ENCODE assay signal across 8 cellular contexts in genomic region chr2:169365093-169365483, GRCh38. TPM values are rescaled to one million over a fixed set of nuclear protein-coding genes. Genes with fewer than 3 reads are reported as not detected.
DNase-seq lines count a peak whose midpoint lies in the region; ATAC-seq and TF ChIP-seq lines count a peak whose summit lies in the region.

No MANE protein-coding gene starts in this region.

- H3K4me1 ChIP-seq in DND-41 (ENCODE audit: insufficient read depth, low read length), result peaks cover 19% of the 10 kb centered on the region
- peaks cover 5% of the 10 kb centered on the region; the same call in 1 of the 2 replicates for H3K4me1 ChIP-seq in IMR-90 (ENCODE audit: control insufficient read depth, insufficient read depth, low read length)
- peaks cover 2% of the 10 kb centered on the region for H3K4me1 ChIP-seq in rectal smooth muscle tissue (ENCODE audit: control insufficient read depth, insufficient read depth, low read length)

- no peak overlapping the region for H4K5ac ChIP-seq in IMR-90 (ENCODE audit: low read depth, low read length)

- no peak overlapping the region for H3K23ac ChIP-seq in IMR-90 (ENCODE audit: low read depth, low read length)

- H3K79me2 ChIP-seq in DND-41 (ENCODE audit: insufficient read depth, low read length), result no peaks in the 10 kb centered on the region

- H3K56ac ChIP-seq in IMR-90 (ENCODE audit: extremely low read depth, insufficient read depth, low read length), result no peak overlapping the region

- H3K4ac ChIP-seq in IMR-90 (ENCODE audit: low read depth, low read length), result no peak overlapping the region

- H4K91ac ChIP-seq in IMR-90 (ENCODE audit: insufficient read depth, low read depth, low read length), result no peak overlapping the region

- no peak overlapping the region for H3K14ac ChIP-seq in IMR-90 (replicated peaks; ENCODE audit: low read depth, low read length)

- no peak overlapping the region for H3K27ac ChIP-seq in DND-41 (ENCODE audit: low read length)
- no peak overlapping the region for H3K27ac ChIP-seq in IMR-90 (ENCODE audit: insufficient read depth, low read length)
- H3K27ac ChIP-seq in dorsolateral prefrontal cortex, result peak overlapping the region in 20 of 59 donors; percentile 4 to 75 (median 54)
- H3K27ac ChIP-seq in rectal smooth muscle tissue (ENCODE audit: low read depth, low read length), result no peak overlapping the region

- peak; percentile 76 for ATAC-seq in DND-41 (ENCODE audit: insufficient read depth, low read depth)
- ATAC-seq in GM21360 (IDR thresholded peaks at IDR 0.05; ENCODE audit: unreplicated experiment), result peak; percentile 54
- ATAC-seq in IMR-90 (ENCODE audit: low read depth), result no peak
- ATAC-seq in sciatic nerve, result no peak

- peak overlapping the region; percentile 37 for H3K9ac ChIP-seq in DND-41 (ENCODE audit: low read depth, low read length)
- H3K9ac ChIP-seq in IMR-90 (ENCODE audit: low read depth, low read length), result no peak overlapping the region
- no peak overlapping the region for H3K9ac ChIP-seq in rectal smooth muscle tissue (ENCODE audit: low read length)

- TF ChIP-seq POLR2A in IMR-90 (IDR thresholded peaks at IDR 0.05; ENCODE audit: low read depth, low read length), result no peak

- no CpG with 5 or more reads among the region's 1 CpG for WGBS in IMR-90 (ENCODE audit: extremely low coverage in 2 of 2, insufficient read length in 1 of 2), 2 experiments

- TF ChIP-seq CTCF in DND-41 (IDR thresholded peaks at IDR 0.05; ENCODE audit: borderline replicate concordance, extremely low read depth, low read length, poor library complexity, severe bottlenecking) (no peak), IMR-90 (conservative IDR thresholded peaks at IDR 0.05; ENCODE audit: low read depth, low read length) (no peak), dorsolateral prefrontal cortex (IDR thresholded peaks at IDR 0.05 in 54 of 56, conservative IDR thresholded peaks at IDR 0.05 in 2 of 56; ENCODE audit: low read depth in 1 of 56, partially characterized antibody in 56 of 56) (no peak)

- H2AFZ ChIP-seq in DND-41 (ENCODE audit: low read depth, low read length) (peak overlapping the region; percentile 93), IMR-90 (replicated peaks; ENCODE audit: low read length, poor library complexity) (no peak overlapping the region)

- in situ Hi-C loops in IMR-90 (cut with MboI; ENCODE audit: low sequenced_read_pairs), result no loop called here

- H3K4me3 ChIP-seq in DND-41 (ENCODE audit: low read depth in 1 of 2, low read length in 2 of 2) (peak overlapping the region; percentile 22 to 65; a peak in 3 of 4 replicates), IMR-90 (ENCODE audit: insufficient read depth, low read depth, low read length) (peak overlapping the region; percentile 38; the same call in 1 of the 2 replicates), dorsolateral prefrontal cortex (peak overlapping the region in 55 of 59 donors; percentile 30 to 88 (median 75)), rectal smooth muscle tissue (ENCODE audit: low read length) (peak overlapping the region; percentile 76)

- dilution Hi-C loops in IMR-90 (cut with HindIII; ENCODE audit: low sequenced_read_pairs, unreplicated experiment), result no loop called here

- TF ChIP-seq RAD21 in IMR-90 (IDR thresholded peaks at IDR 0.05; ENCODE audit: low read length), result no peak

- H3K27me3 ChIP-seq in DND-41 (ENCODE audit: insufficient read depth, low read length, poor library complexity), result peaks cover 13% of the 10 kb centered on the region
- H3K27me3 ChIP-seq in IMR-90 (ENCODE audit: control insufficient read depth, insufficient read depth, low read length), result peaks cover 37% of the 10 kb centered on the region
- peaks cover 0 to 32% (median 13%) of the 10 kb centered on the region in 45 donors for H3K27me3 ChIP-seq in dorsolateral prefrontal cortex
- H3K27me3 ChIP-seq in rectal smooth muscle tissue (ENCODE audit: control insufficient read depth, insufficient read depth, low read length), result peaks cover 20% of the 10 kb centered on the region

- no peaks in the 10 kb centered on the region for H3K79me1 ChIP-seq in IMR-90 (ENCODE audit: low read depth in 1 of 2, low read length in 2 of 2)

- H3K4me2 ChIP-seq in DND-41 (ENCODE audit: insufficient read depth, low read length), result peak overlapping the region; percentile 93
- peak overlapping the region; percentile 45 for H3K4me2 ChIP-seq in IMR-90 (ENCODE audit: low read depth, low read length)

- H2AK5ac ChIP-seq in IMR-90 (ENCODE audit: low read depth, low read length), result no peak overlapping the region

- H4K20me1 ChIP-seq in DND-41 (ENCODE audit: insufficient read depth, low read length) (no peaks in the 10 kb centered on the region), IMR-90 (ENCODE audit: insufficient read depth, low read length) (no peaks in the 10 kb centered on the region)

- no peak overlapping the region for H4K8ac ChIP-seq in IMR-90 (ENCODE audit: low read depth in 2 of 2, low read length in 2 of 2)

- H2BK120ac ChIP-seq in IMR-90 (ENCODE audit: low read depth, low read length), result no peak overlapping the region

- POLR2A ChIA-PET in IMR-90 (lab: Charles Lee; ENCODE audit: unreplicated experiment), result no interaction called here

- DNase-seq in DND-41, result peak; percentile 12
- DNase-seq in IMR-90, result no peak
- no peak for DNase-seq in dorsolateral prefrontal cortex
- no peak for DNase-seq in effector CD8-positive, alpha-beta T cell (lab: John Stamatoyannopoulos, UW)
- DNase-seq in sciatic nerve (ENCODE audit: low spot score), result no peak
- DNase-seq in HuH-7 (ENCODE audit: low spot score), result no peak

- no peak overlapping the region for H3K18ac ChIP-seq in IMR-90 (ENCODE audit: low read depth, low read length)

- intact Hi-C loops in IMR-90 (cut with micrococcal nuclease), result no loop called here
- intact Hi-C loops in dorsolateral prefrontal cortex (cut with DNase I), result loop anchor here in 1 of 2 donors (10.0 kb wide), 1 partner anchor 140 kb away; no protein-coding TSS in a partner anchor
- intact Hi-C loops in sciatic nerve (cut with DNase I), result no loop called here

- CTCF ChIA-PET in IMR-90 (lab: Yijun Ruan, JAX), result no interaction called here

- no peak overlapping the region for H2BK5ac ChIP-seq in IMR-90 (ENCODE audit: low read depth, low read length, poor library complexity, severe bottlenecking)

- no TSS peak for BruUV-seq in IMR-90 (replicated peaks; lab: Mats Ljungman, UMichigan)

- no peak overlapping the region for H2BK20ac ChIP-seq in IMR-90 (ENCODE audit: low read depth, low read length)

- no peak overlapping the region for H2AK9ac ChIP-seq in IMR-90 (replicated peaks; ENCODE audit: low read depth, low read length, poor library complexity)

- H3K9me3 ChIP-seq in DND-41 (ENCODE audit: insufficient read depth, low read length, severe bottlenecking) (no peaks in the 10 kb centered on the region), IMR-90 (ENCODE audit: control insufficient read depth, insufficient read depth, low read length) (no peaks in the 10 kb centered on the region)

- no peak overlapping the region for H2BK15ac ChIP-seq in IMR-90 (ENCODE audit: low read depth, low read length)

- no peaks in the 10 kb centered on the region for H3K36me3 ChIP-seq in DND-41 (ENCODE audit: insufficient read depth, low read length)
- H3K36me3 ChIP-seq in IMR-90 (ENCODE audit: control insufficient read depth, insufficient read depth, low read length), result no peaks in the 10 kb centered on the region
- no peaks in the 10 kb centered on the region for H3K36me3 ChIP-seq in rectal smooth muscle tissue (ENCODE audit: control insufficient read depth, insufficient read depth, low read length)

- H3K9me1 ChIP-seq in IMR-90 (ENCODE audit: insufficient read depth, low read length), result peaks cover 3% of the 10 kb centered on the region; the same call in 1 of the 2 replicates

TF ChIP-seq in IMR-90, 13 proteins besides CTCF, POLR2A, EP300 and RAD21:
- TF ChIP-seq BHLHE40 (IDR thresholded peaks at IDR 0.05; ENCODE audit: low read depth, low read length) (no peak), CHD1 (IDR thresholded peaks at IDR 0.05; ENCODE audit: low read depth, low read length) (no peak), SMC3 (IDR thresholded peaks at IDR 0.05; ENCODE audit: low read depth, low read length) (no peak), ELK1 (IDR thresholded peaks at IDR 0.05; ENCODE audit: borderline replicate concordance, low read depth, low read length) (no peak), RCOR1 (IDR thresholded peaks at IDR 0.05; ENCODE audit: insufficient replicate concordance, low read length) (no peak), RFX5 (IDR thresholded peaks at IDR 0.05; ENCODE audit: low read depth, low read length) (no peak), MAZ (IDR thresholded peaks at IDR 0.05; ENCODE audit: borderline replicate concordance, low read depth, low read length) (no peak), USF2 (IDR thresholded peaks at IDR 0.05; ENCODE audit: low read depth, low read length) (no peak), FOS (IDR thresholded peaks at IDR 0.05; ENCODE audit: low read depth, low read length) (no peak), NFE2L2 (IDR thresholded peaks at IDR 0.05; ENCODE audit: low read depth, low read length) (no peak), MAFK (IDR thresholded peaks at IDR 0.05; ENCODE audit: low read depth, low read length) (no peak), CEBPB (IDR thresholded peaks at IDR 0.05; ENCODE audit: low read depth, low read length) (no peak), MXI1 (IDR thresholded peaks at IDR 0.05; ENCODE audit: borderline replicate concordance, low read depth, low read length) (no peak)

RNA-seq across cellular contexts. Expression of gene LRP2, which starts 2.8 kb away (rescaled TPM):
- total RNA-seq in IMR-90 (2012; rRNA removed), result not detected in 2 replicates
- not detected in 2 replicates for polyA plus RNA-seq in IMR-90 (2012; rRNA removed)
- not detected in 2 replicates for polyA plus RNA-seq in IMR-90 (2012; cell fraction: cytosol; rRNA removed)
- not detected in 2 replicates for polyA plus RNA-seq in IMR-90 (2012; cell fraction: nucleus; rRNA removed; ENCODE audit: low replicate concordance)
- 100 to 1,000 TPM in 11 of 120 experiments, 10 to 100 TPM in 103, 1 to 10 TPM in 6; 5.4 to 199 (median 37.6) TPM for total RNA-seq in dorsolateral prefrontal cortex
- total RNA-seq in sciatic nerve, result 0.89 TPM

Comparison
In these comparisons a context has a peak if more than half of its experiments do, and no peak if none do; other contexts are left out.
1. ATAC-seq: peak in DND-41 (single experiment) and GM21360 (single experiment); none in IMR-90 (single experiment) and sciatic nerve (single experiment).
2. Peak in every context shown above with its lines, with median percentiles within 50 percentile points of each other: H3K4me3 ChIP-seq.